15 cellular contexts compared by ENCODE assay signal in genomic region chr4:12926189-12927066, GRCh38.
DNase-seq lines count a peak whose midpoint lies in the region; ATAC-seq and TF ChIP-seq lines count a peak whose summit lies in the region.
"Had no signal": no experiment of that assay in that cellular context is flagged by ENCODE, and none has a peak within 500 bp of the region (broad histone marks: within the 10 kb centered on the region; RNA-seq: fewer than 3 reads in every experiment).

No MANE protein-coding gene starts in this region.

- intact Hi-C loops in right lobe of liver (cut with DNase I), result no loop called here

- H3K27me3 ChIP-seq in right lobe of liver (no peaks in the 10 kb centered on the region), gastroesophageal sphincter (no peaks in the 10 kb centered on the region)
- H3K27me3 ChIP-seq: foreskin keratinocyte had no signal

- peak; percentile 89 for ATAC-seq in GM18519 (IDR thresholded peaks at IDR 0.05; ENCODE audit: low FRiP score, unreplicated experiment)
- ATAC-seq in GM21390 (IDR thresholded peaks at IDR 0.05; ENCODE audit: unreplicated experiment), result peak; percentile 77
- peak; percentile 22 to 56 (median 50) for ATAC-seq in right lobe of liver
- no peak for ATAC-seq in gastroesophageal sphincter
- ATAC-seq: CD8-positive, alpha-beta T cell; foreskin keratinocyte; naive thymus-derived CD8-positive, alpha-beta T cell; T-cell had no signal

- DNase-seq in LNCaP clone FGC (ENCODE audit: low read depth) (peak; percentile 47), right lobe of liver (no peak), LoVo (ENCODE audit: low spot score) (no peak), dermis blood vessel endothelial cell (no peak), EL (no peak)
- DNase-seq: activated CD4-positive, alpha-beta T cell treated with anti-CD3 and anti-CD28 coated beads for 48 hours; CD8-positive, alpha-beta T cell; effector CD4-positive, alpha-beta T cell; foreskin keratinocyte; naive thymus-derived CD8-positive, alpha-beta T cell; NCI-H2029 treated with DMSO at 0.1 percent for 48 hours; T-cell had no signal

- no peak overlapping the region for H3K27ac ChIP-seq in right lobe of liver
- no peak overlapping the region for H3K27ac ChIP-seq in gastroesophageal sphincter
- H3K27ac ChIP-seq: foreskin keratinocyte had no signal

- TF ChIP-seq CTCF in LNCaP clone FGC (IDR thresholded peaks at IDR 0.05; ENCODE audit: control insufficient read depth, extremely low read depth, insufficient read depth) (no peak), right lobe of liver (IDR thresholded peaks at IDR 0.05) (no peak), gastroesophageal sphincter (IDR thresholded peaks at IDR 0.05) (no peak)

- H3K9me3 ChIP-seq in right lobe of liver, result no peaks in the 10 kb centered on the region
- peaks cover 0 to 6% (median 0%) of the 10 kb centered on the region in 3 donors for H3K9me3 ChIP-seq in gastroesophageal sphincter

- 81% methylated on average over 5 of the region's 5 CpGs for WGBS in right lobe of liver (ENCODE audit: insufficient coverage, low coverage, low lambda C conversion rate, missing lambda C conversion rate)
- 32 to 33% methylated on average over 3 to 5 of the region's 5 CpGs for WGBS in gastroesophageal sphincter (ENCODE audit: low coverage in 1 of 2), 2 donors

- H3K36me3 ChIP-seq in right lobe of liver (no peaks in the 10 kb centered on the region), gastroesophageal sphincter (no peaks in the 10 kb centered on the region)

- peaks cover 0 to 11% (median 0%) of the 10 kb centered on the region in 4 donors for H3K4me1 ChIP-seq in right lobe of liver
- H3K4me1 ChIP-seq in gastroesophageal sphincter, result no peaks in the 10 kb centered on the region
- H3K4me1 ChIP-seq: foreskin keratinocyte had no signal

- no peak for TF ChIP-seq POLR2A in right lobe of liver (IDR thresholded peaks at IDR 0.05)
- TF ChIP-seq POLR2A in gastroesophageal sphincter (IDR thresholded peaks at IDR 0.05), result no peak

- TF ChIP-seq EP300 in gastroesophageal sphincter (IDR thresholded peaks at IDR 0.05), result no peak

- H3K4me3 ChIP-seq in LNCaP clone FGC (ENCODE audit: low read depth, low read length) (no peak overlapping the region), right lobe of liver (no peak overlapping the region), gastroesophageal sphincter (no peak overlapping the region)
